Comparison of ENCODE assay signal across 9 cellular contexts in the genomic region with DNA sequence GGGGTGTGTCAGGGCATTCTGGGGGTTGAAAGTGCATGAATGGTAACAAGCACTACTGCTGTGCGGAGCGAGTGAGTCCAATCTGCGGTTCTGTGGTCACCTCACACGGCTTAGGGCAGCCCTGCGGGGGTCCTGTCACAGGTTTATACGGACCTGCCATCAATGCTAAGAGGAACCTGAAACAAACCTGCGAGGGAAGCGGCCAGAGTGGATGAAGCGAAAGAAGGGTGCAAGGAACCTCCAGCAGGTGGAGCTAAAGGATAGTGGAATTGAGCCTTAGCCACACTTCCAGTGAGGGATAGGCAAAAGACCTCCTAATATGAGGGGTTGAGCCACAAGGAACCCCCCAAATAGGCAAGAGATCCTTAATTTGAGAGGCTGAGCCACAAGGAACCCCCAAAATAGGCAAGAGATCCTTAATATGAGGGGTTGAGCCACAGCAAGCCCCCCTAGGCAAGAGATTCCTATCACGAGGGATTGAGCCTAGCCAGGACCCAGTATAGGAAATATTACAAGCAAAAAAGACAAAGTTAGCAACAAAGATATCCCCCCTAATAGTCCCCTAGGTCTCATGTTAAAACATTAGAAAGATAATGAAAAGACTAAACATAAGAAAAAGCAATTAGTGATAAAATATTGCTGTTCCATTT. TPM values are rescaled to one million over a fixed set of nuclear protein-coding genes. Genes with fewer than 3 reads are reported as not detected.
DNase-seq lines count a peak whose midpoint lies in the region; ATAC-seq and TF ChIP-seq lines count a peak whose summit lies in the region.
"Had no signal": no experiment of that assay in that cellular context is flagged by ENCODE, and none has a peak within 500 bp of the region (broad histone marks: within the 10 kb centered on the region; RNA-seq: fewer than 3 reads in every experiment).

No MANE protein-coding gene starts in this region.

- ATAC-seq in activated B cell treated with CpG ODN at 0.5 μM for 24 hours (ENCODE audit: low read depth) (peak; percentile 82), GM21423 (IDR thresholded peaks at IDR 0.05; ENCODE audit: unreplicated experiment) (no peak)
- ATAC-seq: A549 had no signal

- H3K27ac Mint-ChIP-seq in activated B cell treated with CpG ODN at 0.5 μM for 24 hours, result no peak overlapping the region

- POLR2A ChIA-PET in activated B cell treated with CpG ODN at 0.5 μM for 24 hours (lab: Charles Lee), result interaction anchor here (0.8 kb wide), 1 partner anchor 184 kb away, joined by 3 read pairs; no protein-coding TSS in a partner anchor

- H3K4me3 Mint-ChIP-seq in activated B cell treated with CpG ODN at 0.5 μM for 24 hours, result no peak overlapping the region

- DNase-seq in DMS153 treated with DMSO at 0.1 percent for 48 hours (lab: John Stamatoyannopoulos, UW; ENCODE audit: unreplicated experiment) (peak; percentile 0), DMS153 (lab: John Stamatoyannopoulos, UW) (no peak), NCI-H2171 (lab: John Stamatoyannopoulos, UW) (peak; percentile 7), activated B cell treated with CpG ODN at 0.5 μM for 24 hours (peak; percentile 27), cardiac fibroblast (ENCODE audit: low read depth in 2 of 2) (peak; percentile 66 to 69), kidney glomerular epithelial cell (lab: John Stamatoyannopoulos, UW) (peak; percentile 4)
- peak; percentile 66 for DNase-seq in stimulated activated CD4-positive, alpha-beta T cell treated with anti-CD3 and anti-CD28 coated beads, Interleukin-4, amount 100 ng/mL, for 24 hours

- H3K27me3 Mint-ChIP-seq in activated B cell treated with CpG ODN at 0.5 μM for 24 hours, result no peaks in the 10 kb centered on the region

- peaks cover 2% of the 10 kb centered on the region for H3K9me3 Mint-ChIP-seq in activated B cell treated with CpG ODN at 0.5 μM for 24 hours

- H3K4me3 ChIP-seq in cardiac fibroblast (replicated peaks in 1 of 2; ENCODE audit: low read depth in 2 of 2, low read length in 2 of 2), result no peak overlapping the region
- H3K4me3 ChIP-seq: A549 had no signal

- intact Hi-C loops in activated B cell treated with CpG ODN at 0.5 μM for 24 hours (cut with micrococcal nuclease), result loop anchor here (1.0 to 5.0 kb wide), 4 partner anchors 42 to 260 kb away; a partner anchor contains a TSS

- TF ChIP-seq CTCF in activated B cell treated with CpG ODN at 0.5 μM for 24 hours (IDR thresholded peaks at IDR 0.05) (no peak), cardiac fibroblast (IDR thresholded peaks at IDR 0.05; ENCODE audit: low read depth, low read length) (peak; percentile 86)

- peaks cover 2% of the 10 kb centered on the region for H3K4me1 Mint-ChIP-seq in activated B cell treated with CpG ODN at 0.5 μM for 24 hours

- CTCF ChIA-PET in activated B cell treated with CpG ODN at 0.5 μM for 24 hours (lab: Charles Lee), result interaction anchor here (1.0 to 3.2 kb wide), 5 partner anchors 42 to 260 kb away, joined by 3 to 9 read pairs (median 4); a partner anchor contains a TSS

- no peaks in the 10 kb centered on the region for H3K36me3 Mint-ChIP-seq in activated B cell treated with CpG ODN at 0.5 μM for 24 hours (ENCODE audit: low read depth)

RNA-seq across cellular contexts. Expression of a gene that starts 6.3 kb away (rescaled TPM):
- total RNA-seq in activated B cell treated with CpG ODN at 0.5 μM for 24 hours, result 2.1 and 2.3 TPM in 2 replicates

RNA-seq across cellular contexts. Expression of a gene that starts 32.8 kb away (rescaled TPM):
- 19.9 and 22.8 TPM in 2 replicates for total RNA-seq in activated B cell treated with CpG ODN at 0.5 μM for 24 hours

RNA-seq across cellular contexts. Expression of a gene that starts 43.6 kb away (rescaled TPM):
- 24.5 and 33.1 TPM in 2 replicates for total RNA-seq in activated B cell treated with CpG ODN at 0.5 μM for 24 hours
